19 cellular contexts compared by ENCODE assay signal in the genomic region with DNA sequence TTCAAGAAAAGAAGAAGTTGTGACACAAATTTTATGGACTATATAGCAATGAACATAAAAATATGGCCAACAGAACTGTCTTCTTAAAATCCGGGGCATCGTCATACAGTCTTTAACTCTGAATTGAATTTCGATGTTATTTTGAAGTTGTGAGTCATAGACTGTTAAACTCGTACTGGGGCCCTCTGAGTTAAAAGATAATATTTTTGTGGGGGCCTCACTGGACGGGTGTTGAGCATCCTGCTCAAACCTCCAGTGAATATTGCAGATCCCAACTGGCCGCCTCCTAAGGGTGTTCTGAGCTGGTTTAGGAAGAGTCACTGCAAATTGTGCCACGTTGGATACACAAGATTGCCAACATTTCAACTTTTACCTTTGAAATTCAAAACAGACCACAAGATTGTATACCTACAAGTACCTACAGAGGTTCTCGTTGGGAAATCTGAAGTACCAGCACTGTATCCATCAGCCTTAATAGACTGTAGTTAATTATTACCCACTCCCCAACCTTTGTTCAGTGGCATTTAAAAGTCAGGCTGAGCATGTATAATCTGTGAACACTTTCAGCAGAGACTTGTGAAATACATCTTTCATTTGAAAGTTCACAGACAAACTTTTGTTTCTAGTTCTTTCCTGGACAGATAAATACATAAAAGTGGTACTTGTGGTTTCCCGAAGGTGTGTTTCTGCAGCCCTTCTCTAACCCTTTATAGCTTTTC. TPM values are rescaled to one million over a fixed set of nuclear protein-coding genes. Genes with fewer than 3 reads are reported as not detected.
DNase-seq lines count a peak whose midpoint lies in the region; ATAC-seq and TF ChIP-seq lines count a peak whose summit lies in the region.
"Had no signal": no experiment of that assay in that cellular context is flagged by ENCODE, and none has a peak within 500 bp of the region (broad histone marks: within the 10 kb centered on the region; RNA-seq: fewer than 3 reads in every experiment).

No MANE protein-coding gene starts in this region.

- H3K4me3 Mint-ChIP-seq in activated CD8-positive, alpha-beta memory T cell treated with anti-CD3 and anti-CD28 coated beads, Interleukin-2, amount 10 ng/mL, durations not matched to agents 7 days and 5 days: no peak overlapping the region
- H3K4me3 Mint-ChIP-seq in neural progenitor cell: no peak overlapping the region
- H3K4me3 Mint-ChIP-seq in activated T-helper 17 cell treated with anti-CD3 and anti-CD28 coated beads, Interleukin-2, amount 50 U/mL, for 72 hours: no peak overlapping the region
- H3K4me3 Mint-ChIP-seq: activated CD4-positive, alpha-beta T cell treated with anti-CD3 and anti-CD28 coated beads for 36 hours; central memory CD8-positive, alpha-beta T cell; neural crest cell had no signal

- no peak overlapping the region for H2AFZ ChIP-seq in neural progenitor cell (replicated peaks)

- no peak overlapping the region for H3K4me3 ChIP-seq in neural progenitor cell
- H3K4me3 ChIP-seq: BLaER1 treated with 17β-estradiol and CSF1 and Interleukin-3, amounts not matched to agents 10 nM and 100 nM; heart left ventricle had no signal

- no peaks in the 10 kb centered on the region for H3F3A ChIP-seq in neural progenitor cell (ENCODE audit: low read depth)

- peaks cover 10% of the 10 kb centered on the region for H3K36me3 Mint-ChIP-seq in activated CD8-positive, alpha-beta memory T cell treated with anti-CD3 and anti-CD28 coated beads, Interleukin-2, amount 10 ng/mL, durations not matched to agents 7 days and 5 days
- peaks cover 37% of the 10 kb centered on the region for H3K36me3 Mint-ChIP-seq in neural progenitor cell
- no peaks in the 10 kb centered on the region for H3K36me3 Mint-ChIP-seq in activated T-helper 17 cell treated with anti-CD3 and anti-CD28 coated beads, Interleukin-2, amount 50 U/mL, for 72 hours (ENCODE audit: low read depth)

- no peaks in the 10 kb centered on the region for H4K20me1 ChIP-seq in neural progenitor cell (ENCODE audit: low read depth)
- H4K20me1 ChIP-seq: BLaER1 treated with 17β-estradiol and CSF1 and Interleukin-3, amounts not matched to agents 10 nM and 100 nM had no signal

- H3K27ac ChIP-seq in neural progenitor cell: no peak overlapping the region
- H3K27ac ChIP-seq: BLaER1 treated with 17β-estradiol and CSF1 and Interleukin-3, amounts not matched to agents 10 nM and 100 nM; heart left ventricle had no signal

- H3K4me1 ChIP-seq in neural progenitor cell: no peaks in the 10 kb centered on the region
- H3K4me1 ChIP-seq: BLaER1 treated with 17β-estradiol and CSF1 and Interleukin-3, amounts not matched to agents 10 nM and 100 nM; heart left ventricle had no signal

- peaks cover 31% of the 10 kb centered on the region for H3K4me1 Mint-ChIP-seq in activated CD8-positive, alpha-beta memory T cell treated with anti-CD3 and anti-CD28 coated beads, Interleukin-2, amount 10 ng/mL, durations not matched to agents 7 days and 5 days
- peaks cover 2% of the 10 kb centered on the region for H3K4me1 Mint-ChIP-seq in neural progenitor cell
- H3K4me1 Mint-ChIP-seq in activated T-helper 17 cell treated with anti-CD3 and anti-CD28 coated beads, Interleukin-2, amount 50 U/mL, for 72 hours: no peaks in the 10 kb centered on the region
- H3K4me1 Mint-ChIP-seq: neural crest cell had no signal

- no peaks in the 10 kb centered on the region for H3K27me3 Mint-ChIP-seq in activated CD8-positive, alpha-beta memory T cell treated with anti-CD3 and anti-CD28 coated beads, Interleukin-2, amount 10 ng/mL, durations not matched to agents 7 days and 5 days
- no peaks in the 10 kb centered on the region for H3K27me3 Mint-ChIP-seq in neural progenitor cell (ENCODE audit: insufficient read depth, low read depth)
- peaks cover 3% of the 10 kb centered on the region for H3K27me3 Mint-ChIP-seq in activated T-helper 17 cell treated with anti-CD3 and anti-CD28 coated beads, Interleukin-2, amount 50 U/mL, for 72 hours
- H3K27me3 Mint-ChIP-seq: activated CD4-positive, alpha-beta T cell treated with anti-CD3 and anti-CD28 coated beads for 36 hours; central memory CD8-positive, alpha-beta T cell had no signal

- H3K79me2 ChIP-seq in neural progenitor cell (ENCODE audit: low read depth): no peaks in the 10 kb centered on the region

- no peak overlapping the region for H3K4me2 ChIP-seq in neural progenitor cell
- H3K4me2 ChIP-seq: BLaER1 treated with 17β-estradiol and CSF1 and Interleukin-3, amounts not matched to agents 10 nM and 100 nM had no signal

- CTCF ChIA-PET in activated CD8-positive, alpha-beta memory T cell treated with anti-CD3 and anti-CD28 coated beads, Interleukin-2, amount 10 ng/mL, durations not matched to agents 7 days and 5 days (lab: Charles Lee): interaction anchor here (1.2 to 1.6 kb wide), 2 partner anchors 69 to 231 kb away, joined by 3 to 4 read pairs; no protein-coding TSS in a partner anchor

- no peaks in the 10 kb centered on the region for H3K36me3 ChIP-seq in neural progenitor cell
- H3K36me3 ChIP-seq: heart left ventricle had no signal

- no peak overlapping the region for H3K9ac ChIP-seq in neural progenitor cell
- H3K9ac ChIP-seq: BLaER1 treated with 17β-estradiol and CSF1 and Interleukin-3, amounts not matched to agents 10 nM and 100 nM had no signal

- no peaks in the 10 kb centered on the region for H3K27me3 ChIP-seq in neural progenitor cell
- H3K27me3 ChIP-seq: BLaER1 treated with 17β-estradiol and CSF1 and Interleukin-3, amounts not matched to agents 10 nM and 100 nM; heart left ventricle had no signal

- TF ChIP-seq CTCF in neural progenitor cell (IDR thresholded peaks at IDR 0.05): no peak

- peak overlapping the region; percentile 53 for H3K27ac Mint-ChIP-seq in activated CD8-positive, alpha-beta memory T cell treated with anti-CD3 and anti-CD28 coated beads, Interleukin-2, amount 10 ng/mL, durations not matched to agents 7 days and 5 days
- H3K27ac Mint-ChIP-seq in neural progenitor cell: no peak overlapping the region
- H3K27ac Mint-ChIP-seq in activated T-helper 17 cell treated with anti-CD3 and anti-CD28 coated beads, Interleukin-2, amount 50 U/mL, for 72 hours: no peak overlapping the region
- H3K27ac Mint-ChIP-seq: activated CD4-positive, alpha-beta T cell treated with anti-CD3 and anti-CD28 coated beads for 36 hours had no signal

- no peaks in the 10 kb centered on the region for H3K9me3 ChIP-seq in neural progenitor cell (ENCODE audit: low read depth)
- H3K9me3 ChIP-seq: heart left ventricle had no signal

- ATAC-seq in activated CD8-positive, alpha-beta memory T cell treated with anti-CD3 and anti-CD28 coated beads, Interleukin-2, amount 10 ng/mL, durations not matched to agents 7 days and 5 days: no peak
- ATAC-seq in HG03571 (IDR thresholded peaks at IDR 0.05; ENCODE audit: unreplicated experiment): no peak
- no peak for ATAC-seq in activated T-helper 17 cell treated with anti-CD3 and anti-CD28 coated beads, Interleukin-2, amount 50 U/mL, for 72 hours (replicated peaks)
- ATAC-seq: activated CD4-positive, alpha-beta T cell treated with anti-CD3 and anti-CD28 coated beads for 36 hours; HCT116; heart left ventricle; SK-N-SH treated with all-trans-retinoic acid at 6 μM for 48 hours had no signal

- no peak for DNase-seq in activated CD8-positive, alpha-beta memory T cell treated with anti-CD3 and anti-CD28 coated beads, Interleukin-2, amount 10 ng/mL, durations not matched to agents 7 days and 5 days
- no peak for DNase-seq in activated CD8-positive, alpha-beta memory T cell treated with anti-CD3 and anti-CD28 coated beads, Interleukin-2, amount 50 U/mL, for 48 hours
- DNase-seq in HT-29 (ENCODE audit: low spot score) (peak; percentile 48), left kidney (ENCODE audit: low read depth, low spot score) (peak; percentile 52), neural progenitor cell (ENCODE audit: low spot score) (no peak), NOMO-1 treated with DMSO at 0.1 percent for 48 hours (lab: John Stamatoyannopoulos, UW; ENCODE audit: unreplicated experiment) (no peak)
- DNase-seq: activated CD4-positive, alpha-beta T cell treated with anti-CD3 and anti-CD28 coated beads for 36 hours; activated gamma-delta T cell treated with Interleukin-2 at 50 U/mL for 16 hours; DMS153; effector memory CD4-positive, alpha-beta T cell; heart left ventricle; NCI-H1436 had no signal

- H3K9me3 Mint-ChIP-seq in activated CD8-positive, alpha-beta memory T cell treated with anti-CD3 and anti-CD28 coated beads, Interleukin-2, amount 10 ng/mL, durations not matched to agents 7 days and 5 days (ENCODE audit: low read depth): peaks cover 3% of the 10 kb centered on the region
- H3K9me3 Mint-ChIP-seq in neural progenitor cell: peaks cover 16% of the 10 kb centered on the region
- no peaks in the 10 kb centered on the region for H3K9me3 Mint-ChIP-seq in activated T-helper 17 cell treated with anti-CD3 and anti-CD28 coated beads, Interleukin-2, amount 50 U/mL, for 72 hours
- H3K9me3 Mint-ChIP-seq: central memory CD8-positive, alpha-beta T cell had no signal

RNA-seq across cellular contexts. Expression of a gene that starts 27.8 kb away (rescaled TPM):
- 10 to 100 TPM; 10.2 to 11.5 TPM for total RNA-seq in activated CD8-positive, alpha-beta memory T cell treated with anti-CD3 and anti-CD28 coated beads, Interleukin-2, amount 10 ng/mL, durations not matched to agents 7 days and 5 days
- 5.4 and 12.1 TPM in 2 replicates for total RNA-seq in HT-29 (2014; rRNA removed; shearing (Covaris generic))
- total RNA-seq in neural progenitor cell (ENCODE audit: low replicate concordance): 72.4 and 107 TPM in 2 replicates
- 10 to 100 TPM in 1 of 2 donors, 1 to 10 TPM in 1; 3.2 to 10.4 TPM for total RNA-seq in activated T-helper 17 cell treated with anti-CD3 and anti-CD28 coated beads, Interleukin-2, amount 50 U/mL, for 72 hours

RNA-seq across cellular contexts. Expression of a gene that starts 37.3 kb away (rescaled TPM):
- total RNA-seq in activated CD8-positive, alpha-beta memory T cell treated with anti-CD3 and anti-CD28 coated beads, Interleukin-2, amount 10 ng/mL, durations not matched to agents 7 days and 5 days: 10 to 100 TPM; 88.2 to 88.9 TPM
- 77.5 and 83.2 TPM in 2 replicates for total RNA-seq in HT-29 (2014; rRNA removed; shearing (Covaris generic))
- total RNA-seq in neural progenitor cell (ENCODE audit: low replicate concordance): 198 and 296 TPM in 2 replicates
- 100 to 1,000 TPM in 1 of 2 donors, 10 to 100 TPM in 1; 39.5 to 112 TPM for total RNA-seq in activated T-helper 17 cell treated with anti-CD3 and anti-CD28 coated beads, Interleukin-2, amount 50 U/mL, for 72 hours

Comparison
In these comparisons a context has a peak if more than half of its experiments do, and no peak if none do; other contexts are left out.
1. DNase-seq: peak in HT-29 (single experiment) and left kidney (single experiment); none in activated CD8-positive, alpha-beta memory T cell treated with anti-CD3 and anti-CD28 coated beads, Interleukin-2, amount 10 ng/mL, durations not matched to agents 7 days and 5 days (single experiment), activated CD8-positive, alpha-beta memory T cell treated with anti-CD3 and anti-CD28 coated beads, Interleukin-2, amount 50 U/mL, for 48 hours (single experiment), neural progenitor cell (single experiment) and NOMO-1 treated with DMSO at 0.1 percent for 48 hours (single experiment).